Comparison of ENCODE assay signal across 8 cellular contexts in genomic region chr11:536841-537621, GRCh38. TPM values are rescaled to one million over a fixed set of nuclear protein-coding genes. Genes with fewer than 3 reads are reported as not detected.
A peak's percentile ranks its signal among the peaks of the same experiment; 100 is the strongest.
DNase-seq lines count a peak whose midpoint lies in the region; ATAC-seq and TF ChIP-seq lines count a peak whose summit lies in the region.

Gene LRRC56 (plus strand): TSS chr11:537527. CDS start chr11:540685, 3,158 bp downstream.

- no peaks in the 10 kb centered on the region for H3K27me3 Mint-ChIP-seq in CD4-positive, alpha-beta memory T cell
- H3K27me3 Mint-ChIP-seq in activated T-helper 1 cell treated with anti-CD3 and anti-CD28 coated beads, Interleukin-12 subunit alpha, Interleukin-12 subunit beta, Interleukin-2, Interleukin-4 antibody, amounts not matched to agents 30 ng/mL and 10 ng/mL and 1 ng/mL, durations not matched to agents 14 hours and 24 hours and 36 hours (ENCODE audit: insufficient read depth), result no peaks in the 10 kb centered on the region

- WGBS in suprapubic skin, result no CpG with 5 or more reads among the region's 93 CpGs

- peak within 1 kb of the TSS; percentile 90 to 98 (median 96) for H3K4me3 Mint-ChIP-seq in CD4-positive, alpha-beta memory T cell
- peak within 1 kb of the TSS; percentile 87 for H3K4me3 Mint-ChIP-seq in activated T-helper 1 cell treated with anti-CD3 and anti-CD28 coated beads, Interleukin-12 subunit alpha, Interleukin-12 subunit beta, Interleukin-2, Interleukin-4 antibody, amounts not matched to agents 30 ng/mL and 10 ng/mL and 1 ng/mL, durations not matched to agents 14 hours and 24 hours and 36 hours

- no peaks in the 10 kb centered on the region for H3K9me3 ChIP-seq in CD4-positive, alpha-beta memory T cell (ENCODE audit: control insufficient read depth in 1 of 2, low read length in 2 of 2)
- H3K9me3 ChIP-seq in neutrophil, result no peaks in the 10 kb centered on the region
- H3K9me3 ChIP-seq in suprapubic skin, result no peaks in the 10 kb centered on the region

- TF ChIP-seq EP300 in suprapubic skin (IDR thresholded peaks at IDR 0.05), result no peak

- peak within 1 kb of the TSS; percentile 92 to 98 (median 97) for H3K27ac Mint-ChIP-seq in CD4-positive, alpha-beta memory T cell
- peak within 1 kb of the TSS; percentile 89 for H3K27ac Mint-ChIP-seq in activated T-helper 1 cell treated with anti-CD3 and anti-CD28 coated beads, Interleukin-12 subunit alpha, Interleukin-12 subunit beta, Interleukin-2, Interleukin-4 antibody, amounts not matched to agents 30 ng/mL and 10 ng/mL and 1 ng/mL, durations not matched to agents 14 hours and 24 hours and 36 hours

- H3K9me3 Mint-ChIP-seq in CD4-positive, alpha-beta memory T cell, result no peaks in the 10 kb centered on the region
- H3K9me3 Mint-ChIP-seq in activated T-helper 1 cell treated with anti-CD3 and anti-CD28 coated beads, Interleukin-12 subunit alpha, Interleukin-12 subunit beta, Interleukin-2, Interleukin-4 antibody, amounts not matched to agents 30 ng/mL and 10 ng/mL and 1 ng/mL, durations not matched to agents 14 hours and 24 hours and 36 hours, result no peaks in the 10 kb centered on the region

- peaks cover 14% of the 10 kb centered on the region for H3K36me3 ChIP-seq in CD4-positive, alpha-beta memory T cell (ENCODE audit: insufficient read depth, low read length)
- peaks cover 13% of the 10 kb centered on the region for H3K36me3 ChIP-seq in neutrophil
- peaks cover 16% of the 10 kb centered on the region for H3K36me3 ChIP-seq in suprapubic skin

- no peak for TF ChIP-seq POLR2A in suprapubic skin (IDR thresholded peaks at IDR 0.05)

- H3K36me3 Mint-ChIP-seq in CD4-positive, alpha-beta memory T cell, result peaks cover 0 to 5% of the 10 kb centered on the region in 2 donors
- peaks cover under 1% of the 10 kb centered on the region for H3K36me3 Mint-ChIP-seq in activated T-helper 1 cell treated with anti-CD3 and anti-CD28 coated beads, Interleukin-12 subunit alpha, Interleukin-12 subunit beta, Interleukin-2, Interleukin-4 antibody, amounts not matched to agents 30 ng/mL and 10 ng/mL and 1 ng/mL, durations not matched to agents 14 hours and 24 hours and 36 hours (ENCODE audit: low read depth)

- peak; percentile 52 for ATAC-seq in GM19452 (IDR thresholded peaks at IDR 0.05; ENCODE audit: unreplicated experiment)

- H3K4me1 ChIP-seq in CD4-positive, alpha-beta memory T cell (ENCODE audit: insufficient read depth, low read length), result peaks cover 40% of the 10 kb centered on the region
- H3K4me1 ChIP-seq in neutrophil (ENCODE audit: control insufficient read depth in 1 of 2, insufficient read depth in 1 of 2, low read depth in 1 of 2, low read length in 1 of 2), result peaks cover 30 to 31% of the 10 kb centered on the region in 2 experiments
- H3K4me1 ChIP-seq in suprapubic skin, result peaks cover 52% of the 10 kb centered on the region

- TF ChIP-seq CTCF in fibroblast of pulmonary artery (IDR thresholded peaks at IDR 0.05; ENCODE audit: low read length, missing control alignments) (no peak), neutrophil (IDR thresholded peaks at IDR 0.05) (no peak), suprapubic skin (IDR thresholded peaks at IDR 0.05) (no peak)

- peak; percentile 89 to 92 (median 90) for DNase-seq in CD4-positive, alpha-beta memory T cell
- DNase-seq in HPDE6-E6E7 (ENCODE audit: extremely low spot score) (peak; percentile 83), OCI-M1 (lab: John Stamatoyannopoulos, UW) (peak; percentile 96), fibroblast of pulmonary artery (ENCODE audit: low read depth) (peak; percentile 77), suprapubic skin (ENCODE audit: low spot score in 2 of 2) (peak; percentile 90 to 91)
- DNase-seq in activated T-helper 1 cell treated with anti-CD3 and anti-CD28 coated beads, Interleukin-12 subunit alpha, Interleukin-12 subunit beta, Interleukin-2, Interleukin-4 antibody, amounts not matched to agents 30 ng/mL and 10 ng/mL and 1 ng/mL, durations not matched to agents 14 hours and 24 hours and 36 hours (ENCODE audit: low spot score), result peak; percentile 77

- peaks cover 4 to 34% (median 16%) of the 10 kb centered on the region in 4 donors for H3K4me1 Mint-ChIP-seq in CD4-positive, alpha-beta memory T cell
- H3K4me1 Mint-ChIP-seq in activated T-helper 1 cell treated with anti-CD3 and anti-CD28 coated beads, Interleukin-12 subunit alpha, Interleukin-12 subunit beta, Interleukin-2, Interleukin-4 antibody, amounts not matched to agents 30 ng/mL and 10 ng/mL and 1 ng/mL, durations not matched to agents 14 hours and 24 hours and 36 hours (ENCODE audit: low read depth), result peaks cover 9% of the 10 kb centered on the region

- H3K4me3 ChIP-seq in CD4-positive, alpha-beta memory T cell (ENCODE audit: low read length in 2 of 2), result peak within 1 kb of the TSS; percentile 11 to 69
- peak within 1 kb of the TSS; percentile 34 for H3K4me3 ChIP-seq in fibroblast of pulmonary artery (replicated peaks; ENCODE audit: low read depth, low read length)
- peak within 1 kb of the TSS; percentile 71 to 87 for H3K4me3 ChIP-seq in neutrophil (ENCODE audit: low read depth in 1 of 2, low read length in 1 of 2)
- peak within 1 kb of the TSS; percentile 91 for H3K4me3 ChIP-seq in suprapubic skin

- POLR2A ChIA-PET in CD4-positive, alpha-beta memory T cell (lab: Charles Lee; ENCODE audit: partially characterized antibody), result interaction anchor here (1.3 to 5.3 kb wide), 19 partner anchors 18 to 220 kb away, joined by 3 to 47 read pairs (median 7); partner anchors contain the start of genes DEAF1, IRF7, LMNTD2 and PHRF1

- intact Hi-C loops in CD4-positive, alpha-beta memory T cell (cut with micrococcal nuclease), result loop anchor here (1.0 to 2.0 kb wide), 4 partner anchors 18 to 158 kb away; partner anchors contain the start of genes DEAF1, LMNTD2, RASSF7 and TMEM80
- intact Hi-C loops in activated T-helper 1 cell treated with anti-CD3 and anti-CD28 coated beads, Interleukin-12 subunit alpha, Interleukin-12 subunit beta, Interleukin-2, Interleukin-4 antibody, amounts not matched to agents 30 ng/mL and 10 ng/mL and 1 ng/mL, durations not matched to agents 14 hours and 24 hours and 36 hours (cut with micrococcal nuclease), result loop anchor here (1.0 to 5.0 kb wide), 8 partner anchors 18 to 185 kb away; partner anchors contain the start of genes LMNTD2, PHRF1, PTDSS2 and RASSF7

- CTCF ChIA-PET in CD4-positive, alpha-beta memory T cell (lab: Charles Lee; ENCODE audit: partially characterized antibody), result interaction anchor here (1.3 to 1.8 kb wide), 2 partner anchors 18 kb away, joined by 4 to 11 read pairs; no protein-coding TSS in a partner anchor

- H3K27me3 ChIP-seq in CD4-positive, alpha-beta memory T cell (ENCODE audit: insufficient read depth, low read length), result no peaks in the 10 kb centered on the region
- H3K27me3 ChIP-seq in neutrophil, result peaks cover 64% of the 10 kb centered on the region
- no peaks in the 10 kb centered on the region for H3K27me3 ChIP-seq in suprapubic skin

- H3K27ac ChIP-seq in CD4-positive, alpha-beta memory T cell (ENCODE audit: low read depth, low read length), result peak within 1 kb of the TSS; percentile 65
- H3K27ac ChIP-seq in neutrophil (no peak within 1 kb of the TSS), suprapubic skin (peak within 1 kb of the TSS; percentile 96)

RNA-seq across cellular contexts. Expression of gene LRRC56, which starts in this region (rescaled TPM):
- total RNA-seq in CD4-positive, alpha-beta memory T cell, result 1 to 10 TPM; 4.4 to 4.6 TPM
- polyA plus RNA-seq in CD4-positive, alpha-beta memory T cell, result 1 to 10 TPM in 1 of 2 donors, under 1 TPM in 1; 0.24 to 1.5 TPM
- 1.8 and 2.2 TPM in 2 replicates for total RNA-seq in activated T-helper 1 cell treated with anti-CD3 and anti-CD28 coated beads, Interleukin-12 subunit alpha, Interleukin-12 subunit beta, Interleukin-2, Interleukin-4 antibody, amounts not matched to agents 30 ng/mL and 10 ng/mL and 1 ng/mL, durations not matched to agents 14 hours and 24 hours and 36 hours
- 1 to 10 TPM; 1.7 to 2.4 (median 2.1) TPM for total RNA-seq in suprapubic skin

Comparison
In these comparisons a context has a peak if more than half of its experiments do, and no peak if none do; other contexts are left out.
1. H3K4me3 ChIP-seq: peak in every context shown above with its lines; median percentile 91 in suprapubic skin; 79 in neutrophil; 40 in CD4-positive, alpha-beta memory T cell; 34 in fibroblast of pulmonary artery.